In the genomic region with DNA sequence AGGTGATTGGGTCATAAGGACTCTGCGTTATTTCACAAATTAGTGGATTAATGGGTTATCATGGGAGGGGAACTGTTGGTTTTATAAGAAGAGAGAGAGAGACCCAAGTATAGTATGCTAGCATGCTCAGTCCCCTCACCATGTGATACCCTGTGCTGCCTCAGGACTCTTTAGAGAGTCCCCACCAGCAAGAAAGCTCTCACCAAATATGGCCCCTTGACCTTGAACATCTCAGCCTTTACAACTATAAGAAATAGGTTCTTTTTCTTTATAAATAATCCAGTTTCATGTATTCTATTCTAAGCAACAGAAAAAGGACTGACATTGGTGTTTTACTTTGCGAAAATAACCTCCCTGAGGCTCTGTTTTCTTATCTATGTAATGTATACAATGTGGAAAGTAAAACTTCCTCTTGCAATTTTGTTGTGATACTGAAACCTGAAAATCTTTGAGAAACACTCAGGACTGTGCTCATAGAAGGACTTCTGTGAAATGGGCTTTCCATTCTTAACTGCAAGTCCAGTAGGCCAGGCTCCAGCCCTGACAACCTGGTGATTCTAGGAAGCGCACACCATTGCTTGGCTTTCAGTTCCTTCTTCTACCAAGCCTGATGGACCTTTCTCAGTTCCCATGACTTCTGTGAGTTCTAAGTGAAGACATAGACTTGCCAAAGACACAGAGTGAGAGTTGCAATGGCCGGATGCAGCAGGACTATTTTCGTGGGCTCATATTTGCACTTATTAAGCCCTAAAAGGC, we compare ENCODE assay signal across 12 cellular contexts. TPM values are rescaled to one million over a fixed set of nuclear protein-coding genes. Genes with fewer than 3 reads are reported as not detected.
A peak's percentile ranks its signal among the peaks of the same experiment; 100 is the strongest.
DNase-seq lines count a peak whose midpoint lies in the region; ATAC-seq and TF ChIP-seq lines count a peak whose summit lies in the region.
"Had no signal": no experiment of that assay in that cellular context is flagged by ENCODE, and none has a peak within 500 bp of the region (broad histone marks: within the 10 kb centered on the region; RNA-seq: fewer than 3 reads in every experiment).

No MANE protein-coding gene starts in this region.

- H3K9me3 ChIP-seq in Peyer's patch, result no peaks in the 10 kb centered on the region
- H3K9me3 ChIP-seq: tibial nerve had no signal

- no peaks in the 10 kb centered on the region for H3K9me3 Mint-ChIP-seq in type B pancreatic cell
- H3K9me3 Mint-ChIP-seq: CD8-positive, alpha-beta memory T cell had no signal

- H3K27ac ChIP-seq in Peyer's patch (peak overlapping the region in 1 of 4 donors; percentile 77), brain microvascular endothelial cell (no peak overlapping the region)

- no peak overlapping the region for H3K4me3 Mint-ChIP-seq in type B pancreatic cell
- H3K4me3 Mint-ChIP-seq: CD8-positive, alpha-beta memory T cell had no signal

- TF ChIP-seq POLR2A in Peyer's patch (IDR thresholded peaks at IDR 0.05), result no peak

- ATAC-seq in GM19455 (IDR thresholded peaks at IDR 0.05; ENCODE audit: unreplicated experiment) (peak; percentile 93), HG03066 (IDR thresholded peaks at IDR 0.05; ENCODE audit: low read depth, unreplicated experiment) (peak; percentile 81)

- H3K36me3 ChIP-seq in Peyer's patch (no peaks in the 10 kb centered on the region), brain microvascular endothelial cell (replicated peaks) (no peaks in the 10 kb centered on the region)
- H3K36me3 ChIP-seq: tibial nerve had no signal

- peak; percentile 62 for DNase-seq in GM10266 (ENCODE audit: extremely low spot score)
- peak in 2 of 3 donors; percentile 52 to 56 for DNase-seq in Peyer's patch
- DNase-seq in mesenteric fat pad (ENCODE audit: low spot score), result no peak
- DNase-seq in type B pancreatic cell (ENCODE audit: extremely low spot score, unreplicated experiment), result no peak
- no peak for DNase-seq in brain microvascular endothelial cell
- DNase-seq in activated gamma-delta T cell (lab: John Stamatoyannopoulos, UW), result no peak
- DNase-seq: CD8-positive, alpha-beta memory T cell; stimulated activated CD4-positive, alpha-beta T cell treated with anti-CD3 and anti-CD28 coated beads, Interleukin-12 subunit alpha, Interleukin-12 subunit beta, amount 100 ng/mL, for 4 hours had no signal

- peaks cover 0 to 12% (median 0%) of the 10 kb centered on the region in 4 donors for H3K4me1 ChIP-seq in Peyer's patch
- H3K4me1 ChIP-seq: tibial nerve had no signal

- H3K27me3 ChIP-seq in Peyer's patch (no peaks in the 10 kb centered on the region), brain microvascular endothelial cell (replicated peaks) (no peaks in the 10 kb centered on the region)
- H3K27me3 ChIP-seq: tibial nerve had no signal

- H3K36me3 Mint-ChIP-seq in type B pancreatic cell, result no peaks in the 10 kb centered on the region

- no peak overlapping the region for H3K4me3 ChIP-seq in Peyer's patch
- no peak overlapping the region for H3K4me3 ChIP-seq in brain microvascular endothelial cell (ENCODE audit: low read depth, low read length)
- H3K4me3 ChIP-seq: tibial nerve had no signal

- in situ Hi-C loops in brain microvascular endothelial cell (cut with HindIII; ENCODE audit: low pct_ligation_motif_present, low sequenced_read_pairs), result no loop called here

- TF ChIP-seq CTCF in GM10266 (IDR thresholded peaks at IDR 0.05; ENCODE audit: control insufficient read depth, insufficient read depth, low read depth, missing control alignments), result no peak
- no peak for TF ChIP-seq CTCF in Peyer's patch (IDR thresholded peaks at IDR 0.05)
- TF ChIP-seq CTCF in type B pancreatic cell (conservative IDR thresholded peaks at IDR 0.05), result no peak
- TF ChIP-seq CTCF in brain microvascular endothelial cell (IDR thresholded peaks at IDR 0.05; ENCODE audit: low read depth, low read length, missing control alignments), result no peak

- peaks cover 25% of the 10 kb centered on the region for H3K27me3 Mint-ChIP-seq in type B pancreatic cell

- H3K4me1 Mint-ChIP-seq in type B pancreatic cell (ENCODE audit: unreplicated experiment), result no peaks in the 10 kb centered on the region

- no peak overlapping the region for H3K27ac Mint-ChIP-seq in type B pancreatic cell

RNA-seq across cellular contexts. Expression of a gene that starts 21.9 kb away (rescaled TPM):
- total RNA-seq in Peyer's patch (not detected), mesenteric fat pad (0.42 TPM), type B pancreatic cell (ENCODE audit: low replicate concordance) (not detected in 2 replicates)
- total RNA-seq: CD8-positive, alpha-beta memory T cell; kidney epithelial cell; tibial nerve had no signal

RNA-seq across cellular contexts. Expression of a gene that starts 44.4 kb away (rescaled TPM):
- 1 to 10 TPM in 2 of 4 donors, not detected in 2; 6.7 to 6.8 TPM for total RNA-seq in Peyer's patch
- total RNA-seq in mesenteric fat pad, result 25.5 TPM
- total RNA-seq in type B pancreatic cell (ENCODE audit: low replicate concordance), result not detected in 2 replicates
- total RNA-seq: CD8-positive, alpha-beta memory T cell; kidney epithelial cell had no signal

Comparison
In these comparisons a context has a peak if more than half of its experiments do, and no peak if none do; other contexts are left out.
1. DNase-seq: peak in GM10266 (single experiment) and Peyer's patch (2 of 3); none in mesenteric fat pad (single experiment), type B pancreatic cell (single experiment), brain microvascular endothelial cell (single experiment) and activated gamma-delta T cell (single experiment).